In genomic region chr16:2836646-2837508, GRCh38 we compare ENCODE assay signal across 20 cellular contexts. TPM values are rescaled to one million over a fixed set of nuclear protein-coding genes. Genes with fewer than 3 reads are reported as not detected.
A peak's percentile ranks its signal among the peaks of the same experiment; 100 is the strongest.
DNase-seq lines count a peak whose midpoint lies in the region; TF ChIP-seq lines count a peak whose summit lies in the region.
"Had no signal": no experiment of that assay in that cellular context is flagged by ENCODE, and none has a peak within 500 bp of the region (broad histone marks: within the 10 kb centered on the region; RNA-seq: fewer than 3 reads in every experiment).

No MANE protein-coding gene starts in this region.

- POLR2A ChIA-PET in PC-9 (lab: Charles Lee; ENCODE audit: unreplicated experiment), result interaction anchor here (0.5 kb wide), 1 partner anchor 20 kb away, joined by 6 read pairs; the partner anchor contains the start of gene PRSS21

- H3K9me3 ChIP-seq in PC-9 (ENCODE audit: insufficient read depth, low read depth) (no peaks in the 10 kb centered on the region), suprapubic skin (no peaks in the 10 kb centered on the region)
- H3K9me3 ChIP-seq: heart left ventricle had no signal

- TF ChIP-seq CTCF in PC-9 (conservative IDR thresholded peaks at IDR 0.05), result no peak
- TF ChIP-seq CTCF in suprapubic skin (IDR thresholded peaks at IDR 0.05), result no peak

- DNase-seq in PC-9 (no peak), epithelial cell of prostate (ENCODE audit: low read depth, low spot score) (no peak), suprapubic skin (ENCODE audit: low spot score in 2 of 2) (no peak), NCI-H1092 treated with DMSO at 0.1 percent for 48 hours (lab: John Stamatoyannopoulos, UW) (no peak), substantia nigra (lab: John Stamatoyannopoulos, UW) (no peak)
- no peak for DNase-seq in stimulated activated CD4-positive, alpha-beta T cell treated with anti-CD3 and anti-CD28 coated beads, Interleukin-1b, Interleukin-23, amount 100 ng/mL, for 48 hours
- DNase-seq: activated CD4-positive, CD25-positive, alpha-beta regulatory T cell; activated CD8-positive, alpha-beta memory T cell treated with anti-CD3 and anti-CD28 coated beads, Interleukin-2, amount 50 U/mL, for 4 hours; activated naive CD4-positive, alpha-beta T cell treated with anti-CD3 and anti-CD28 coated beads, Interleukin-2, amount 10 ng/mL, durations not matched to agents 7 days and 5 days; C1 segment of cervical spinal cord; central memory CD4-positive, alpha-beta T cell; KG1; NCI-H146; NCI-H510A; stimulated activated naive CD8-positive, alpha-beta T cell treated with anti-CD3 and anti-CD28 coated beads, Interleukin-15, amount 100 ng/mL, for 72 hours; T-cell had no signal

- no peaks in the 10 kb centered on the region for H3K9me2 ChIP-seq in PC-9 (ENCODE audit: insufficient read depth)

- no peaks in the 10 kb centered on the region for H3K27me3 ChIP-seq in PC-9 (ENCODE audit: insufficient read depth, low read depth)
- peaks cover 32% of the 10 kb centered on the region for H3K27me3 ChIP-seq in suprapubic skin

- BruUV-seq in PC-9 (replicated peaks; lab: Mats Ljungman, UMichigan), result no TSS peak

- no peaks in the 10 kb centered on the region for H3K79me2 ChIP-seq in PC-9 (ENCODE audit: low read depth)

- H3K27ac ChIP-seq in PC-9 (peak overlapping the region; percentile 94), epithelial cell of prostate (peak overlapping the region; percentile 81), suprapubic skin (peak overlapping the region; percentile 73), substantia nigra (ENCODE audit: low read depth, low read length, poor library complexity, severe bottlenecking) (no peak overlapping the region)

- peak overlapping the region; percentile 79 for H3K4me2 ChIP-seq in PC-9

- H2AFZ ChIP-seq in PC-9, result no peak overlapping the region

- no peak for TF ChIP-seq EP300 in suprapubic skin (IDR thresholded peaks at IDR 0.05)

- CTCF ChIA-PET in PC-9 (lab: Charles Lee), result interaction anchor here (0.5 kb wide), 1 partner anchor 20 kb away, joined by 4 read pairs; no protein-coding TSS in a partner anchor

- H4K20me1 ChIP-seq in PC-9 (ENCODE audit: insufficient read depth), result no peaks in the 10 kb centered on the region

- whole genome bisulfite sequencing in suprapubic skin, result 84% methylated on average over 8 of the region's 13 CpGs

- intact Hi-C loops in PC-9 (cut with micrococcal nuclease; ENCODE audit: unreplicated experiment), result loop anchor here (1.0 to 5.0 kb wide), 2 partner anchors 9 to 70 kb away; no protein-coding TSS in a partner anchor

- no peak for TF ChIP-seq POLR2A in suprapubic skin (IDR thresholded peaks at IDR 0.05)

- H3K36me3 ChIP-seq in PC-9 (ENCODE audit: low read depth) (no peaks in the 10 kb centered on the region), suprapubic skin (no peaks in the 10 kb centered on the region)
- H3K36me3 ChIP-seq: heart left ventricle had no signal

- peaks cover 33% of the 10 kb centered on the region for H3F3A ChIP-seq in PC-9 (ENCODE audit: insufficient read depth, low read depth)

- H3K4me1 ChIP-seq in PC-9 (replicated peaks; ENCODE audit: insufficient read depth) (peaks cover 29% of the 10 kb centered on the region), suprapubic skin (peaks cover 20% of the 10 kb centered on the region)

- H3K4me3 ChIP-seq in PC-9, result peak overlapping the region; percentile 36; the same call in 1 of the 2 replicates
- H3K4me3 ChIP-seq in suprapubic skin, result no peak overlapping the region
- H3K4me3 ChIP-seq: heart left ventricle had no signal

RNA-seq across cellular contexts. Expression of gene ZG16B, which starts 6.8 kb away (rescaled TPM):
- total RNA-seq in PC-9 (2021) (19.9 and 23.4 TPM in 2 replicates), suprapubic skin (10 to 100 TPM; 17.7 to 80.5 (median 23.4) TPM)
- total RNA-seq: endothelial cell of umbilical vein, left lobe of liver, neural crest cell had no signal

RNA-seq across cellular contexts. Expression of gene PRSS21, which starts 19.8 kb away (rescaled TPM):
- total RNA-seq in PC-9 (2021), result 61.2 and 77.4 TPM in 2 replicates
- 1 to 10 TPM in 2 of 4 donors, under 1 TPM in 1, not detected in 1; 0.87 to 7.6 (median 1.3) TPM for total RNA-seq in suprapubic skin
- total RNA-seq: endothelial cell of umbilical vein, heart left ventricle, left lobe of liver, neural crest cell had no signal

RNA-seq across cellular contexts. Expression of gene PRSS22, which starts 21.1 kb away (rescaled TPM):
- total RNA-seq in PC-9 (2021) (98.2 and 99.7 TPM in 2 replicates), suprapubic skin (1 to 10 TPM; 1.7 to 8.7 (median 6.7) TPM)
- total RNA-seq: endothelial cell of umbilical vein, heart left ventricle, neural crest cell had no signal

RNA-seq across cellular contexts. Expression of gene PRSS41, which starts 38.6 kb away (rescaled TPM):
- total RNA-seq in PC-9 (2021) (not detected in 2 replicates), suprapubic skin (not detected)
- total RNA-seq: endothelial cell of umbilical vein, heart left ventricle, left lobe of liver, neural crest cell, T-cell had no signal

RNA-seq across cellular contexts. Expression of gene FLYWCH2, which starts 46.1 kb away (rescaled TPM):
- 41.5 and 50.1 TPM in 2 replicates for total RNA-seq in PC-9 (2021)
- total RNA-seq in suprapubic skin, result 10 to 100 TPM; 31.5 to 42.1 (median 34.7) TPM

Comparison
In these comparisons a context has a peak if more than half of its experiments do, and no peak if none do; other contexts are left out.
1. RNA of gene PRSS22, which starts 21.1 kb away (total RNA-seq): 98.2 to 99.7 TPM in PC-9; 1.7 to 8.7 TPM in suprapubic skin; every median in the first group is over 10 times any median in the second.